8 cellular contexts compared by ENCODE assay signal in the genomic region with DNA sequence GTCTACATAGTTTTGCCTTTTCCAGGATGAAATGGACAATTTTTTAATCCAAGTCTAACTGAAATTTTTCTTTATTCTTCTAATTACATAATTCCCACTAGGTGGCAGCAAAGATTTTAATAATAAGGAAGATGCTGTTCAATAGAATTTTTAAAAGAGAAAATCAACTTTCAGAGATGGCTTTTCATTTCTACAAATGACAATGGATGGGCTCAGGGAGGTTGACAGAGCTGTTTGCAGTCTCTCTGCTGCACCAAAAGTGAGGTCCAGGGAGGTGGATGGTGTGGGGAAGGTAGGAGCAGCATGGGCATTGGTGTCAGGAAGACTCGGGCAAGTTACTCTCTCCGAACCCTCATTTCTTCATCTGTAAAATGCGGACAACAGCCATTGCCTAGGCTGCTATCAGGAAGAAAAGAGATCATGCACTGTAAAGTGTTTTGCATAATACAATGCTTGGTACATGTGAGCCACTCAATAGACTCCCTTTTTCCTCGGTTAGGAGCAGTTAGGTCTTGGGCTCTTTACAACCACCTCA.
A peak's percentile ranks its signal among the peaks of the same experiment; 100 is the strongest.
DNase-seq lines count a peak whose midpoint lies in the region; ATAC-seq, FAIRE-seq and TF ChIP-seq lines count a peak whose summit lies in the region.
"Had no signal": no experiment of that assay in that cellular context is flagged by ENCODE, and none has a peak within 500 bp of the region (broad histone marks: within the 10 kb centered on the region; RNA-seq: fewer than 3 reads in every experiment).

No MANE protein-coding gene starts in this region.

- DNase-seq in GM10266 (ENCODE audit: extremely low spot score): peak; percentile 27
- DNase-seq in NCI-H2171 treated with DMSO at 0.1 percent for 48 hours (lab: John Stamatoyannopoulos, UW): peak; percentile 5
- DNase-seq in bronchial epithelial cell (ENCODE audit: low read depth): peak; percentile 45
- peak; percentile 41 to 65 for DNase-seq in lung microvascular endothelial cell (ENCODE audit: low read depth in 2 of 2)
- DNase-seq in activated CD4-positive, alpha-beta T cell treated with anti-CD3 and anti-CD28 coated beads, Interleukin-2, amount 50 U/mL, for 1 hour: no peak

- FAIRE-seq in bronchial epithelial cell (lab: Jason Lieb, UNC): no peak

- H3K27me3 ChIP-seq in bronchial epithelial cell (ENCODE audit: control insufficient read depth, insufficient read depth, low read length): no peaks in the 10 kb centered on the region
- H3K27me3 ChIP-seq: SJSA1 had no signal

- no peak overlapping the region for H3K4me3 ChIP-seq in bronchial epithelial cell (ENCODE audit: low read depth, low read length)
- H3K4me3 ChIP-seq: SJSA1 had no signal

- TF ChIP-seq CTCF in GM10266 (IDR thresholded peaks at IDR 0.05; ENCODE audit: control insufficient read depth, insufficient read depth, low read depth, missing control alignments) (no peak), bronchial epithelial cell (IDR thresholded peaks at IDR 0.05; ENCODE audit: insufficient read depth, low read length, severe bottlenecking) (no peak)

- no peak for ATAC-seq in GM18909 (IDR thresholded peaks at IDR 0.05; ENCODE audit: poor library complexity, unreplicated experiment)
- ATAC-seq in GM21723 (IDR thresholded peaks at IDR 0.05; ENCODE audit: unreplicated experiment): no peak

- H3K36me3 ChIP-seq in bronchial epithelial cell (ENCODE audit: control insufficient read depth, insufficient read depth, low read length): no peaks in the 10 kb centered on the region
- H3K36me3 ChIP-seq: SJSA1 had no signal
